12 cellular contexts compared by ENCODE assay signal in genomic region chrX:34559325-34559724, GRCh38.
DNase-seq lines count a peak whose midpoint lies in the region; ATAC-seq, FAIRE-seq and TF ChIP-seq lines count a peak whose summit lies in the region.
"Had no signal": no experiment of that assay in that cellular context is flagged by ENCODE, and none has a peak within 500 bp of the region (broad histone marks: within the 10 kb centered on the region; RNA-seq: fewer than 3 reads in every experiment).

No MANE protein-coding gene starts in this region.

- no peaks in the 10 kb centered on the region for H3K9me1 ChIP-seq in endothelial cell of umbilical vein (replicated peaks; ENCODE audit: control insufficient read depth, extremely low read depth, insufficient read depth, low read length)

- POLR2A ChIA-PET in endothelial cell of umbilical vein (lab: Charles Lee), result no interaction called here

- H2AFZ ChIP-seq in ACC112 (ENCODE audit: low read length, unreplicated experiment), result peak overlapping the region; percentile 6
- no peak overlapping the region for H2AFZ ChIP-seq in endothelial cell of umbilical vein (ENCODE audit: low read depth, low read length)

- WGBS in ovary, 3 donors, result 46 to 67% (median 58%) methylated on average over 1 of the region's 1 CpG

- no peaks in the 10 kb centered on the region for H3K9me3 ChIP-seq in endothelial cell of umbilical vein (replicated peaks; ENCODE audit: control insufficient read depth, insufficient read depth, low read length)
- no peaks in the 10 kb centered on the region for H3K9me3 ChIP-seq in ovary
- H3K9me3 ChIP-seq in ascending aorta, result no peaks in the 10 kb centered on the region
- H3K9me3 ChIP-seq: body of pancreas, gastrocnemius medialis, spleen had no signal

- intact Hi-C loops in endothelial cell of umbilical vein (cut with micrococcal nuclease) (no loop called here), ovary (cut with DNase I) (no loop called here), ascending aorta (cut with DNase I) (no loop called here)

- TF ChIP-seq POLR2A in endothelial cell of umbilical vein (IDR thresholded peaks at IDR 0.05; ENCODE audit: low read depth, low read length), result no peak
- TF ChIP-seq POLR2A in ovary (IDR thresholded peaks at IDR 0.05), result no peak

- TF ChIP-seq EP300 in ovary (IDR thresholded peaks at IDR 0.05), result no peak

- H3K27me3 ChIP-seq in ACC112 (ENCODE audit: insufficient read depth, low read length) (no peaks in the 10 kb centered on the region), endothelial cell of umbilical vein (ENCODE audit: control insufficient read depth in 2 of 2, insufficient read depth in 2 of 2, low read length in 2 of 2) (no peaks in the 10 kb centered on the region), ovary (no peaks in the 10 kb centered on the region), ascending aorta (no peaks in the 10 kb centered on the region)
- H3K27me3 ChIP-seq: body of pancreas, gastrocnemius medialis, spleen had no signal

- no peak overlapping the region for H3K4me2 ChIP-seq in endothelial cell of umbilical vein (ENCODE audit: insufficient read depth, low read length)

- CTCF ChIA-PET in endothelial cell of umbilical vein (lab: Charles Lee), result no interaction called here

- DNase-seq in MV-4-11 (lab: John Stamatoyannopoulos, UW) (peak; percentile 50), endothelial cell of umbilical vein (ENCODE audit: low read depth, low spot score) (peak; percentile 40), ovary (no peak), hepatic stellate cell (ENCODE audit: low spot score) (no peak), Ammon's horn (ENCODE audit: low spot score) (no peak), ascending aorta (ENCODE audit: low spot score in 2 of 2) (no peak)
- DNase-seq: body of pancreas; CD8-positive, alpha-beta memory T cell; gastrocnemius medialis; spleen had no signal

- H3K9ac ChIP-seq in endothelial cell of umbilical vein (replicated peaks; ENCODE audit: extremely low read depth, insufficient read depth, low read length), result no peak overlapping the region

- ATAC-seq in GM18499 (IDR thresholded peaks at IDR 0.05; ENCODE audit: insufficient read depth, unreplicated experiment), result peak; percentile 65
- ATAC-seq: body of pancreas, gastrocnemius medialis had no signal

- dilution Hi-C loops in endothelial cell of umbilical vein (cut with MboI; ENCODE audit: extremely low pct_ligation_motif_present, low sequenced_read_pairs), result no loop called here

- H3K27ac ChIP-seq in ACC112 (ENCODE audit: low read depth, low read length), result no peak overlapping the region
- H3K27ac ChIP-seq in endothelial cell of umbilical vein (ENCODE audit: insufficient read depth, low read depth, low read length), result peak overlapping the region; percentile 24
- no peak overlapping the region for H3K27ac ChIP-seq in ovary
- H3K27ac ChIP-seq in ascending aorta, result no peak overlapping the region
- H3K27ac ChIP-seq: body of pancreas, gastrocnemius medialis, spleen had no signal

- no peaks in the 10 kb centered on the region for H4K20me1 ChIP-seq in endothelial cell of umbilical vein (replicated peaks; ENCODE audit: control insufficient read depth, extremely low read depth, insufficient read depth, low read length)

- H3K79me2 ChIP-seq in ACC112 (ENCODE audit: control insufficient read depth, insufficient read depth, low read length, unreplicated experiment), result no peaks in the 10 kb centered on the region
- no peaks in the 10 kb centered on the region for H3K79me2 ChIP-seq in endothelial cell of umbilical vein (ENCODE audit: control insufficient read depth, insufficient read depth, low read length)

- H3K4me1 ChIP-seq in ACC112 (ENCODE audit: control insufficient read depth, insufficient read depth, low read length, unreplicated experiment) (no peaks in the 10 kb centered on the region), endothelial cell of umbilical vein (ENCODE audit: control insufficient read depth, extremely low read depth, insufficient read depth, low read length) (peaks cover 25% of the 10 kb centered on the region), ovary (ENCODE audit: insufficient read depth) (no peaks in the 10 kb centered on the region), ascending aorta (no peaks in the 10 kb centered on the region)
- H3K4me1 ChIP-seq: body of pancreas, gastrocnemius medialis, spleen had no signal

- TF ChIP-seq CTCF in endothelial cell of umbilical vein (IDR thresholded peaks at IDR 0.05; ENCODE audit: extremely low read depth in 1 of 2, insufficient read depth in 1 of 2, low read depth in 1 of 2, low read length in 2 of 2), result no peak
- TF ChIP-seq CTCF in ovary (IDR thresholded peaks at IDR 0.05), result no peak
- no peak for TF ChIP-seq CTCF in ascending aorta (IDR thresholded peaks at IDR 0.05)

- no peaks in the 10 kb centered on the region for H3K36me3 ChIP-seq in ACC112 (ENCODE audit: insufficient read depth, low read length)
- no peaks in the 10 kb centered on the region for H3K36me3 ChIP-seq in endothelial cell of umbilical vein (ENCODE audit: control insufficient read depth in 2 of 2, extremely low read depth in 1 of 2, insufficient read depth in 2 of 2, low read length in 2 of 2)
- no peaks in the 10 kb centered on the region for H3K36me3 ChIP-seq in ovary
- no peaks in the 10 kb centered on the region for H3K36me3 ChIP-seq in ascending aorta
- H3K36me3 ChIP-seq: gastrocnemius medialis, spleen had no signal

- H3K4me3 ChIP-seq in ACC112 (ENCODE audit: low read depth, low read length) (no peak overlapping the region), endothelial cell of umbilical vein (replicated peaks in 1 of 3; ENCODE audit: insufficient read depth in 1 of 3, low read depth in 1 of 3, low read length in 3 of 3) (no peak overlapping the region), ovary (no peak overlapping the region), ascending aorta (no peak overlapping the region)
- H3K4me3 ChIP-seq: body of pancreas, gastrocnemius medialis, spleen had no signal

- no peak for FAIRE-seq in endothelial cell of umbilical vein (lab: Jason Lieb, UNC)

- no TSS peak for BruUV-seq in endothelial cell of umbilical vein (replicated peaks; lab: Mats Ljungman, UMichigan)

TF ChIP-seq in endothelial cell of umbilical vein, 7 proteins besides CTCF, POLR2A, EP300 and RAD21:
- TF ChIP-seq POLR2AphosphoS5 (IDR thresholded peaks at IDR 0.05; ENCODE audit: insufficient read depth, low read depth, low read length) (no peak), JUN (IDR thresholded peaks at IDR 0.05; ENCODE audit: borderline replicate concordance, insufficient read depth, insufficient read length, low read depth) (no peak), MAX (IDR thresholded peaks at IDR 0.05; ENCODE audit: insufficient read depth, insufficient read length) (no peak), GATA2 (IDR thresholded peaks at IDR 0.05; ENCODE audit: insufficient read depth, insufficient read length, low read depth, low read length) (no peak), FOS (IDR thresholded peaks at IDR 0.05; ENCODE audit: borderline replicate concordance, insufficient read depth, low read length) (no peak), EZH2 (IDR thresholded peaks at IDR 0.05; ENCODE audit: borderline replicate concordance, low read depth, low read length, severe bottlenecking) (no peak), MYC (IDR thresholded peaks at IDR 0.05; ENCODE audit: low read depth, low read length) (no peak)
TF ChIP-seq in endothelial cell of umbilical vein: peak in this region for 0.

Comparison
In these comparisons a context has a peak if more than half of its experiments do, and no peak if none do; other contexts are left out.
1. DNase-seq: peak in MV-4-11 (single experiment) and endothelial cell of umbilical vein (single experiment); none in ovary (0 of 5), hepatic stellate cell (single experiment), Ammon's horn (single experiment) and ascending aorta (0 of 2).